ENCODE assay signal across 2 cellular contexts in genomic region chr3:120749843-120750242, GRCh38.
TF ChIP-seq lines count a peak whose summit lies in the region.

No MANE protein-coding gene starts in this region.

TF ChIP-seq in A549, 52 proteins besides CTCF, POLR2A, EP300 and RAD21:
- no peak for TF ChIP-seq GATA3 (IDR thresholded peaks at IDR 0.05; ENCODE audit: borderline replicate concordance)
- TF ChIP-seq FOSL2 (IDR thresholded peaks at IDR 0.05), result no peak
- 0 out of 2 replicates have a peak, but pooled peaks have one; percentile 10 for TF ChIP-seq FOSL2 (CRISPR knock-in tag; IDR thresholded peaks at IDR 0.05)

TF ChIP-seq in IMR-90, 13 proteins besides CTCF, POLR2A, EP300 and RAD21:
- TF ChIP-seq CEBPB (IDR thresholded peaks at IDR 0.05; ENCODE audit: low read depth, low read length), result no peak
- no peak for TF ChIP-seq MXI1 (IDR thresholded peaks at IDR 0.05; ENCODE audit: borderline replicate concordance, low read depth, low read length)
- no peak for TF ChIP-seq RFX5 (IDR thresholded peaks at IDR 0.05; ENCODE audit: low read depth, low read length)
- TF ChIP-seq RCOR1 (IDR thresholded peaks at IDR 0.05; ENCODE audit: insufficient replicate concordance, low read length), result no peak
- no peak for TF ChIP-seq MAZ (IDR thresholded peaks at IDR 0.05; ENCODE audit: borderline replicate concordance, low read depth, low read length)
- TF ChIP-seq MAFK (IDR thresholded peaks at IDR 0.05; ENCODE audit: low read depth, low read length), result no peak
- TF ChIP-seq, protein P1, sequence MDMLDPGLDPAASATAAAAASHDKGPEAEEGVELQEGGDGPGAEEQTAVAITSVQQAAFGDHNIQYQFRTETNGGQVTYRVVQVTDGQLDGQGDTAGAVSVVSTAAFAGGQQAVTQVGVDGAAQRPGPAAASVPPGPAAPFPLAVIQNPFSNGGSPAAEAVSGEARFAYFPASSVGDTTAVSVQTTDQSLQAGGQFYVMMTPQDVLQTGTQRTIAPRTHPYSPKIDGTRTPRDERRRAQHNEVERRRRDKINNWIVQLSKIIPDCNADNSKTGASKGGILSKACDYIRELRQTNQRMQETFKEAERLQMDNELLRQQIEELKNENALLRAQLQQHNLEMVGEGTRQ (IDR thresholded peaks at IDR 0.05; ENCODE audit: low read depth, low read length), result no peak
- TF ChIP-seq NFE2L2 (IDR thresholded peaks at IDR 0.05; ENCODE audit: low read depth, low read length), result no peak
- no peak for TF ChIP-seq FOS (IDR thresholded peaks at IDR 0.05; ENCODE audit: low read depth, low read length)
- no peak for TF ChIP-seq BHLHE40 (IDR thresholded peaks at IDR 0.05; ENCODE audit: low read depth, low read length)
- no peak for TF ChIP-seq CHD1 (IDR thresholded peaks at IDR 0.05; ENCODE audit: low read depth, low read length)
- no peak for TF ChIP-seq SMC3 (IDR thresholded peaks at IDR 0.05; ENCODE audit: low read depth, low read length)
- TF ChIP-seq, protein P2, sequence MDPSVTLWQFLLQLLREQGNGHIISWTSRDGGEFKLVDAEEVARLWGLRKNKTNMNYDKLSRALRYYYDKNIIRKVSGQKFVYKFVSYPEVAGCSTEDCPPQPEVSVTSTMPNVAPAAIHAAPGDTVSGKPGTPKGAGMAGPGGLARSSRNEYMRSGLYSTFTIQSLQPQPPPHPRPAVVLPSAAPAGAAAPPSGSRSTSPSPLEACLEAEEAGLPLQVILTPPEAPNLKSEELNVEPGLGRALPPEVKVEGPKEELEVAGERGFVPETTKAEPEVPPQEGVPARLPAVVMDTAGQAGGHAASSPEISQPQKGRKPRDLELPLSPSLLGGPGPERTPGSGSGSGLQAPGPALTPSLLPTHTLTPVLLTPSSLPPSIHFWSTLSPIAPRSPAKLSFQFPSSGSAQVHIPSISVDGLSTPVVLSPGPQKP (IDR thresholded peaks at IDR 0.05; ENCODE audit: borderline replicate concordance, low read depth, low read length), result no peak
TF ChIP-seq in IMR-90: peak in this region for 0.
